In the genomic region with DNA sequence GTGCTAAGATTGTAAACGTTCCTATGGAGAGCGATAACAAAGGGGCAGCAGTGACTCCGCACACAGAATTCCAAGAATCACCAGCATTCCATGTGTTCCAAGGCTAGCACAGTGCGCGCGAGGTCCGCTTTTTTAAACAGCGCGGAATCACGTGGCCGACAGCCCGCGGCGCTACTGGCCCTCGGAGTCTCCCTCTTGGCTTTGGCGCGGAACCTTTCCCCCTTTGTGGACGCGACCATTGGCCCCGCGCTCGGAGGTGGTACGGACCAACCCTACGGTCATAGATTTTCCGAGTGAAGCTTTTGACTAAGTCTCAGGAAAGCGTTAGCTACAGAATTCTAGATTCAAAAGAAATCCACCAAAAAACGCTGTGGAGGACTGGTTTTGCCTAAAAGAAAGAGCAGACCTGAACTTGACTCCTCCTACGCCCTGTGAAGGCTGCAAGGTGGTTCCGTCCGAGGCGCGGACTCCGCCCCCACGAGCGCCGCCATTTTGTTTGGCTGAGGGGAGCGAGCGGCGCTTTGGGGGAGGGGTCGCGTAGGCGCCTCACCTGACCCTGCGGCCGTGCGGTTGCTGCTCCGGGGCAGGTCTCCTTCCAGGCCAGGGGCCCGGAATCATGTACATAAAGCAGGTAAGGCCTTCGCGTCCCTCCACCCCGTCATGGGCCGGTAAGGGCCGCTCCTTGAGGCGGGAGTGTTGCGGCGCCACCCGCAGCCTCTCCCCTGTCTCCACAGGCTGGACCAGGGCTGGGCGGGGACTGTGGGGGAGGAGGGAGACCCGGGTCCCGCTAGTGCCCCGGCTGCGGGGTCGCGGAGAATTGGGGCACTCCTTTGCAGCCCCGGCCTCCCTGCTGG, we compare ENCODE assay signal across 8 cellular contexts. TPM values are rescaled to one million over a fixed set of nuclear protein-coding genes. Genes with fewer than 3 reads are reported as not detected.
DNase-seq lines count a peak whose midpoint lies in the region; ATAC-seq and TF ChIP-seq lines count a peak whose summit lies in the region.

TSS of gene SMC3 (plus strand) at position 495 of the 854 bp plus-strand sequence. CDS start at position 617, 122 bp downstream.

- H3K27ac Mint-ChIP-seq in T-helper 17 cell = peak within 1 kb of the TSS; percentile 96
- peak within 1 kb of the TSS; percentile 100 for H3K27ac Mint-ChIP-seq in progenitor cell of endocrine pancreas

- H3K27me3 Mint-ChIP-seq in T-helper 17 cell (peaks cover 16% of the 10 kb centered on the region), progenitor cell of endocrine pancreas (no peaks in the 10 kb centered on the region)

- in situ Hi-C loops in GM13977 (cut with MboI; ENCODE audit: low pct_unique_long_range_greater_than_20kb, low sequenced_read_pairs, unreplicated experiment) = loop anchor here (25.0 kb wide), 1 partner anchor 430 kb away; no protein-coding TSS in a partner anchor

- peaks cover 27% of the 10 kb centered on the region for H3K4me1 Mint-ChIP-seq in T-helper 17 cell
- peaks cover 38% of the 10 kb centered on the region for H3K4me1 Mint-ChIP-seq in progenitor cell of endocrine pancreas (ENCODE audit: low read depth)

- peaks cover 57% of the 10 kb centered on the region for H3K4me1 ChIP-seq in left ventricle myocardium inferior

- ATAC-seq in HG02870 (IDR thresholded peaks at IDR 0.05; ENCODE audit: unreplicated experiment) (peak; percentile 80), T-helper 17 cell (peak; percentile 88)

- DNase-seq in GM13977 (ENCODE audit: low spot score) (peak; percentile 82), NCI-H146 treated with DMSO at 0.1 percent for 48 hours (lab: John Stamatoyannopoulos, UW; ENCODE audit: unreplicated experiment) (peak; percentile 94), T-helper 17 cell (peak; percentile 85 to 88 (median 87)), amygdala (lab: John Stamatoyannopoulos, UW) (peak; percentile 52 to 96 (median 87)), left ventricle myocardium inferior (peak; percentile 92), progenitor cell of endocrine pancreas (ENCODE audit: low spot score, unreplicated experiment) (peak; percentile 93), ureter (ENCODE audit: low spot score) (peak; percentile 91)

- H3K36me3 Mint-ChIP-seq in T-helper 17 cell (ENCODE audit: low read depth) = peaks cover 2% of the 10 kb centered on the region
- peaks cover 4% of the 10 kb centered on the region for H3K36me3 Mint-ChIP-seq in progenitor cell of endocrine pancreas (ENCODE audit: insufficient read depth)

- H3K4me3 Mint-ChIP-seq in T-helper 17 cell (peak within 1 kb of the TSS; percentile 96), progenitor cell of endocrine pancreas (ENCODE audit: low read depth) (peak within 1 kb of the TSS; percentile 98)

- H3K9me3 ChIP-seq in T-helper 17 cell (ENCODE audit: control insufficient read depth, low read length, poor library complexity, severe bottlenecking) = no peaks in the 10 kb centered on the region
- H3K9me3 ChIP-seq in left ventricle myocardium inferior (replicated peaks) = no peaks in the 10 kb centered on the region

- H3K4me3 ChIP-seq in left ventricle myocardium inferior = peak within 1 kb of the TSS; percentile 98

- peaks cover 6% of the 10 kb centered on the region for H3K27me3 ChIP-seq in left ventricle myocardium inferior (ENCODE audit: low read depth)

- intact Hi-C loops in left ventricle myocardium inferior (cut with micrococcal nuclease) = no loop called here

- no peaks in the 10 kb centered on the region for H3K9me3 Mint-ChIP-seq in progenitor cell of endocrine pancreas (ENCODE audit: low read depth)

- H3K36me3 ChIP-seq in left ventricle myocardium inferior = no peaks in the 10 kb centered on the region

- TF ChIP-seq CTCF in GM13977 (IDR thresholded peaks at IDR 0.05; ENCODE audit: extremely low read depth, insufficient read depth, missing control alignments) (no peak), left ventricle myocardium inferior (IDR thresholded peaks at IDR 0.05; ENCODE audit: borderline replicate concordance) (no peak), progenitor cell of endocrine pancreas (IDR thresholded peaks at IDR 0.05; ENCODE audit: unreplicated experiment) (no peak)

- H3K27ac ChIP-seq in left ventricle myocardium inferior (replicated peaks) = peak within 1 kb of the TSS; percentile 94

RNA-seq across cellular contexts. Expression of gene SMC3, which starts in this region (rescaled TPM):
- total RNA-seq in T-helper 17 cell = 10 to 100 TPM; 31.6 to 35.9 TPM
- 20.9 TPM for total RNA-seq in left ventricle myocardium inferior
- total RNA-seq in progenitor cell of endocrine pancreas = 94.0 and 94.6 TPM in 2 replicates
- 30.2 TPM for total RNA-seq in ureter

Comparison
In these comparisons a context has a peak if more than half of its experiments do, and no peak if none do; other contexts are left out.
1. Peak in every context shown above with its lines: DNase-seq, ATAC-seq, H3K4me3 ChIP-seq and H3K27ac ChIP-seq.